In the genomic region with DNA sequence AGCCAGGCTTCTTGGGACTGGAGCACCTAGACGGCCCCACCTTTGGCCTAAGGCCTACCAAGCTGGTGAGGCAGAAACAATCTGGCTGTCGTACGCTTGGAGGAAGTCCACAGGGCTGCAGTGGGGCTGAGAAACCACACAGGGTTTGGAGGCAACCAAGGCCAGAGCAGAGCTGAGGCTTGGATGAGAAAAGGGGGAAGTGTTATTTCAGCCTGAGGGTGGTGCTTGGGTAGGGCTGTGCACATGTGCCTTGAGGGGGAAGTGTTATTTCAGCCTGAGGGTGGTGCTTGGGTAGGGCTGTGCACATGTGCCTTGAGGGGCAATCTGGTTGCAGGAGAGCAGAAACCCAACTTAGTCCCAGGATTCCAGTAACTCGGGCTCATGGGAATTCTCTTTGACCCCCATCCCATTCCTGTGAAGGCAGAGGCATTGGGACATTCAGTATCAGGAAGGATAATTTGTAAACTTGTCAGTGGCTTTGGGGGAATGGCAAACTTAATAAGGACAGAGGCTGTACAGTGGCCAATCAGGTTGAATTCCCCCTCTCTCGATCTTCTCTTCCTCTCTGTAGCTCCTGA, we compare ENCODE assay signal across 1 cellular context.
TF ChIP-seq lines count a peak whose summit lies in the region.

No MANE protein-coding gene starts in this region.

TF ChIP-seq in K562, 482 proteins besides CTCF, POLR2A, EP300 and RAD21:
- TF ChIP-seq, protein P1, sequence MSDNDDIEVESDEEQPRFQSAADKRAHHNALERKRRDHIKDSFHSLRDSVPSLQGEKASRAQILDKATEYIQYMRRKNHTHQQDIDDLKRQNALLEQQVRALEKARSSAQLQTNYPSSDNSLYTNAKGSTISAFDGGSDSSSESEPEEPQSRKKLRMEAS (CRISPR knock-in tag; IDR thresholded peaks at IDR 0.05): peak; percentile 65
- TF ChIP-seq, protein P2, sequence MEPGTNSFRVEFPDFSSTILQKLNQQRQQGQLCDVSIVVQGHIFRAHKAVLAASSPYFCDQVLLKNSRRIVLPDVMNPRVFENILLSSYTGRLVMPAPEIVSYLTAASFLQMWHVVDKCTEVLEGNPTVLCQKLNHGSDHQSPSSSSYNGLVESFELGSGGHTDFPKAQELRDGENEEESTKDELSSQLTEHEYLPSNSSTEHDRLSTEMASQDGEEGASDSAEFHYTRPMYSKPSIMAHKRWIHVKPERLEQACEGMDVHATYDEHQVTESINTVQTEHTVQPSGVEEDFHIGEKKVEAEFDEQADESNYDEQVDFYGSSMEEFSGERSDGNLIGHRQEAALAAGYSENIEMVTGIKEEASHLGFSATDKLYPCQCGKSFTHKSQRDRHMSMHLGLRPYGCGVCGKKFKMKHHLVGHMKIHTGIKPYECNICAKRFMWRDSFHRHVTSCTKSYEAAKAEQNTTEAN (CRISPR knock-in tag; IDR thresholded peaks at IDR 0.05): no peak
- TF ChIP-seq, protein P3, sequence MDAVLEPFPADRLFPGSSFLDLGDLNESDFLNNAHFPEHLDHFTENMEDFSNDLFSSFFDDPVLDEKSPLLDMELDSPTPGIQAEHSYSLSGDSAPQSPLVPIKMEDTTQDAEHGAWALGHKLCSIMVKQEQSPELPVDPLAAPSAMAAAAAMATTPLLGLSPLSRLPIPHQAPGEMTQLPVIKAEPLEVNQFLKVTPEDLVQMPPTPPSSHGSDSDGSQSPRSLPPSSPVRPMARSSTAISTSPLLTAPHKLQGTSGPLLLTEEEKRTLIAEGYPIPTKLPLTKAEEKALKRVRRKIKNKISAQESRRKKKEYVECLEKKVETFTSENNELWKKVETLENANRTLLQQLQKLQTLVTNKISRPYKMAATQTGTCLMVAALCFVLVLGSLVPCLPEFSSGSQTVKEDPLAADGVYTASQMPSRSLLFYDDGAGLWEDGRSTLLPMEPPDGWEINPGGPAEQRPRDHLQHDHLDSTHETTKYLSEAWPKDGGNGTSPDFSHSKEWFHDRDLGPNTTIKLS (IDR thresholded peaks at IDR 0.05; ENCODE audit: borderline replicate concordance, low read depth): no peak
- TF ChIP-seq DACH1 (IDR thresholded peaks at IDR 0.05; ENCODE audit: partially characterized antibody) (no peak), TAF15 (IDR thresholded peaks at IDR 0.05; ENCODE audit: low read depth, low read length) (no peak), SLC30A9 (CRISPR knock-in tag; IDR thresholded peaks at IDR 0.05) (no peak), HNRNPUL1 (IDR thresholded peaks at IDR 0.05; ENCODE audit: low read length) (no peak), CREB5 (CRISPR knock-in tag; IDR thresholded peaks at IDR 0.05) (no peak), PRPF4 (IDR thresholded peaks at IDR 0.05; ENCODE audit: insufficient read depth, low read depth, low read length, poor library complexity, severe bottlenecking) (no peak), JUN (IDR thresholded peaks at IDR 0.05; ENCODE audit: borderline replicate concordance, low read depth, low read length) (no peak), JUN (CRISPR knock-in tag; IDR thresholded peaks at IDR 0.05; ENCODE audit: borderline replicate concordance) (no peak), ZNF224 (CRISPR knock-in tag; IDR thresholded peaks at IDR 0.05) (no peak), GABPA (tag; conservative IDR thresholded peaks at IDR 0.05; ENCODE audit: low read depth) (no peak), ZBTB8A (IDR thresholded peaks at IDR 0.05; ENCODE audit: partially characterized antibody) (no peak), SPI1 (IDR thresholded peaks at IDR 0.05; ENCODE audit: borderline replicate concordance, low read depth, low read length) (peak; percentile 81)
